Comparison of ENCODE assay signal across 9 cellular contexts in genomic region chr20:39885975-39886649, GRCh38.
DNase-seq lines count a peak whose midpoint lies in the region; ATAC-seq and TF ChIP-seq lines count a peak whose summit lies in the region.
"Had no signal": no experiment of that assay in that cellular context is flagged by ENCODE, and none has a peak within 500 bp of the region (broad histone marks: within the 10 kb centered on the region; RNA-seq: fewer than 3 reads in every experiment).

No MANE protein-coding gene starts in this region.

- H3K9me3 ChIP-seq in gastrocnemius medialis: no peaks in the 10 kb centered on the region
- H3K9me3 ChIP-seq in CD8-positive, alpha-beta T cell (ENCODE audit: low read length): no peaks in the 10 kb centered on the region

- TF ChIP-seq POLR2A in gastrocnemius medialis (IDR thresholded peaks at IDR 0.05): no peak

- H3K36me3 Mint-ChIP-seq in activated CD8-positive, alpha-beta T cell treated with anti-CD3 and anti-CD28 coated beads for 36 hours (ENCODE audit: low read depth): no peaks in the 10 kb centered on the region
- H3K36me3 Mint-ChIP-seq in CD8-positive, alpha-beta T cell: no peaks in the 10 kb centered on the region

- no peak overlapping the region for H3K27ac Mint-ChIP-seq in activated CD8-positive, alpha-beta T cell treated with anti-CD3 and anti-CD28 coated beads for 36 hours
- H3K27ac Mint-ChIP-seq in CD8-positive, alpha-beta T cell: no peak overlapping the region

- peaks cover 4% of the 10 kb centered on the region for H3K9me3 Mint-ChIP-seq in activated CD8-positive, alpha-beta T cell treated with anti-CD3 and anti-CD28 coated beads for 36 hours
- peaks cover 7% of the 10 kb centered on the region for H3K9me3 Mint-ChIP-seq in CD8-positive, alpha-beta T cell

- peaks cover 2% of the 10 kb centered on the region for H3K27me3 Mint-ChIP-seq in activated CD8-positive, alpha-beta T cell treated with anti-CD3 and anti-CD28 coated beads for 36 hours
- peaks cover 2% of the 10 kb centered on the region for H3K27me3 Mint-ChIP-seq in CD8-positive, alpha-beta T cell (ENCODE audit: low read depth)

- no peak for ATAC-seq in activated CD8-positive, alpha-beta T cell treated with anti-CD3 and anti-CD28 coated beads for 36 hours
- ATAC-seq in left cardiac atrium (peak; percentile 78 to 89), gastrocnemius medialis (peak; percentile 63 to 82), GM21423 (IDR thresholded peaks at IDR 0.05; ENCODE audit: unreplicated experiment) (no peak)
- no peak for ATAC-seq in CD8-positive, alpha-beta T cell

- POLR2A ChIA-PET in activated CD8-positive, alpha-beta T cell treated with anti-CD3 and anti-CD28 coated beads for 36 hours (lab: Charles Lee): no interaction called here
- POLR2A ChIA-PET in CD8-positive, alpha-beta T cell (lab: Charles Lee): no interaction called here

- H3K36me3 ChIP-seq in gastrocnemius medialis: no peaks in the 10 kb centered on the region
- no peaks in the 10 kb centered on the region for H3K36me3 ChIP-seq in CD8-positive, alpha-beta T cell (ENCODE audit: insufficient read depth, low read length)
- H3K36me3 ChIP-seq: BLaER1 had no signal

- intact Hi-C loops in activated CD8-positive, alpha-beta T cell treated with anti-CD3 and anti-CD28 coated beads for 36 hours (cut with micrococcal nuclease): no loop called here
- intact Hi-C loops in left cardiac atrium (cut with DNase I) (loop anchor here in 1 of 2 donors (10.0 kb wide), 1 partner anchor 809 kb away; no protein-coding TSS in a partner anchor), gastrocnemius medialis (cut with DNase I; ENCODE audit: low total_unique reads) (loop anchor here (1.0 to 2.0 kb wide), 2 partner anchors 365 to 805 kb away; no protein-coding TSS in a partner anchor)
- intact Hi-C loops in CD8-positive, alpha-beta T cell (cut with DNase I, micrococcal nuclease): loop anchor here in 1 of 2 experiments (10.0 kb wide), 1 partner anchor 1079 kb away; no protein-coding TSS in a partner anchor

- no peak overlapping the region for H3K4me3 ChIP-seq in LNCaP clone FGC (ENCODE audit: low read depth, low read length)
- H3K4me3 ChIP-seq in gastrocnemius medialis: no peak overlapping the region
- no peak overlapping the region for H3K4me3 ChIP-seq in CD8-positive, alpha-beta T cell (ENCODE audit: low read depth, low read length)
- H3K4me3 ChIP-seq: BLaER1 had no signal

- no peak overlapping the region for H3K27ac ChIP-seq in gastrocnemius medialis
- H3K27ac ChIP-seq in CD8-positive, alpha-beta T cell (ENCODE audit: low read depth, low read length): no peak overlapping the region
- H3K27ac ChIP-seq: BLaER1 had no signal

- peak; percentile 83 for TF ChIP-seq CTCF in LNCaP clone FGC (IDR thresholded peaks at IDR 0.05; ENCODE audit: control insufficient read depth, extremely low read depth, insufficient read depth)
- peak; percentile 34 for TF ChIP-seq CTCF in activated CD8-positive, alpha-beta T cell treated with anti-CD3 and anti-CD28 coated beads for 36 hours (IDR thresholded peaks at IDR 0.05)
- TF ChIP-seq CTCF in gastrocnemius medialis (IDR thresholded peaks at IDR 0.05 in 4 of 5, conservative IDR thresholded peaks at IDR 0.05 in 1 of 5): peak in 4 of 5 experiments; percentile 57 to 69 (median 63)
- TF ChIP-seq CTCF in CD8-positive, alpha-beta T cell (IDR thresholded peaks at IDR 0.05): no peak

- no peaks in the 10 kb centered on the region for H3K4me1 ChIP-seq in gastrocnemius medialis
- no peaks in the 10 kb centered on the region for H3K4me1 ChIP-seq in CD8-positive, alpha-beta T cell (ENCODE audit: insufficient read depth, low read length)

- H3K27me3 ChIP-seq in gastrocnemius medialis: no peaks in the 10 kb centered on the region
- H3K27me3 ChIP-seq in CD8-positive, alpha-beta T cell (ENCODE audit: insufficient read depth, low read length): no peaks in the 10 kb centered on the region
- H3K27me3 ChIP-seq: BLaER1 had no signal

- H3K4me1 Mint-ChIP-seq in activated CD8-positive, alpha-beta T cell treated with anti-CD3 and anti-CD28 coated beads for 36 hours (ENCODE audit: low read depth): no peaks in the 10 kb centered on the region
- no peaks in the 10 kb centered on the region for H3K4me1 Mint-ChIP-seq in CD8-positive, alpha-beta T cell (ENCODE audit: low read depth)

- H3K4me3 Mint-ChIP-seq in activated CD8-positive, alpha-beta T cell treated with anti-CD3 and anti-CD28 coated beads for 36 hours: no peak overlapping the region
- no peak overlapping the region for H3K4me3 Mint-ChIP-seq in CD8-positive, alpha-beta T cell

- DNase-seq in NCI-H1417 (lab: John Stamatoyannopoulos, UW): peak in 2 of 3 experiments; percentile 14 to 48
- no peak for DNase-seq in NCI-H1417 treated with DMSO at 0.1 percent for 48 hours (lab: John Stamatoyannopoulos, UW)
- DNase-seq in LNCaP clone FGC (ENCODE audit: low read depth): no peak
- DNase-seq in activated CD8-positive, alpha-beta T cell treated with anti-CD3 and anti-CD28 coated beads for 36 hours: peak; percentile 54
- DNase-seq in left cardiac atrium: peak; percentile 78
- peak; percentile 33 to 70 for DNase-seq in gastrocnemius medialis
- no peak for DNase-seq in CD8-positive, alpha-beta T cell

- CTCF ChIA-PET in activated CD8-positive, alpha-beta T cell treated with anti-CD3 and anti-CD28 coated beads for 36 hours (lab: Charles Lee): no interaction called here
- CTCF ChIA-PET in CD8-positive, alpha-beta T cell (lab: Charles Lee): no interaction called here

- in situ Hi-C loops in gastrocnemius medialis (cut with MboI; ENCODE audit: low sequenced_read_pairs in 4 of 4): loop anchor here (10.0 to 25.0 kb wide), 7 partner anchors 624 to 1079 kb away; partner anchors contain the start of gene MAFB (in 2 of the 4)

Comparison
In these comparisons a context has a peak if more than half of its experiments do, and no peak if none do; other contexts are left out.
1. DNase-seq: peak in NCI-H1417 (2 of 3), activated CD8-positive, alpha-beta T cell treated with anti-CD3 and anti-CD28 coated beads for 36 hours (single experiment), left cardiac atrium (single experiment) and gastrocnemius medialis (2 of 2); none in NCI-H1417 treated with DMSO at 0.1 percent for 48 hours (single experiment), LNCaP clone FGC (single experiment) and CD8-positive, alpha-beta T cell (0 of 7).
2. ATAC-seq: peak in left cardiac atrium (2 of 2) and gastrocnemius medialis (2 of 2); none in activated CD8-positive, alpha-beta T cell treated with anti-CD3 and anti-CD28 coated beads for 36 hours (single experiment), GM21423 (single experiment) and CD8-positive, alpha-beta T cell (single experiment).